Comparison of ENCODE assay signal across 1 cellular context in the genomic region with DNA sequence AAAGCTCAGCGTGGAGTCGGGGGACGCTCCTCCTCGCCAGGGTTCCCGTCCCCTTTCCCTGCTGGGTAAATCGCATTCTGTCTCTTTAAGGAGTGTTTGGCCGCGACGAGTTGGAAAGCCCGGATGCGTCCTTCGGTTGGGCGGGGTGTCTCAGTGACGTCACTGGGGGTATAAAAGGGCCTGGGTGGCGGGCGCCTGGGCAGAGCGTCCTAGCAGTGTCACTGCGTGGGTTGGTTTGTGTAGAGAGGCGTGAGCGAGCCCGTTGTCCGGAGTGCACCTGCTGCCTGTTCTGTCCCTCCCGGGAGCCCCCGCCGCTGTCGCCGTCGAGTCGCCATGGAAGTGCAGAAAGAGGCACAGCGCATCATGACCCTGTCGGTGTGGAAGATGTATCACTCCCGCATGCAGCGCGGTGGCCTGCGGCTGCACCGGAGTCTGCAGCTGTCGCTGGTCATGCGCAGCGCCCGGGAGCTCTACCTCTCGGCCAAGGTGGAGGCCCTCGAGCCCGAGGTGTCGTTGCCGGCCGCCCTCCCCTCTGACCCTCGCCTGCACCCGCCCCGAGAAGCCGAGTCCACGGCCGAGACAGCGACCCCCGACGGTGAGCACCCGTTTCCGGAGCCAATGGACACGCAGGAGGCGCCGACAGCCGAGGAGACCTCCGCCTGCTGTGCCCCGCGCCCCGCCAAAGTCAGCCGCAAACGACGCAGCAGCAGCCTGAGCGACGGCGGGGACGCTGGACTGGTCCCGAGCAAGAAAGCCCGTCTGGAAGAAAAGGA.
TF ChIP-seq lines count a peak whose summit lies in the region.

No MANE protein-coding gene starts in this region.

TF ChIP-seq in K562, 482 proteins besides CTCF, POLR2A, EP300 and RAD21 (continued from another document and continues in another):
- TF ChIP-seq NR2C1 (IDR thresholded peaks at IDR 0.05) (no peak), NR2C1 (tag; IDR thresholded peaks at IDR 0.05) (no peak), PTBP1 (IDR thresholded peaks at IDR 0.05; ENCODE audit: low read depth, low read length) (peak; percentile 84; the same call in 1 of the 2 replicates), NCOR1 (IDR thresholded peaks at IDR 0.05) (peak; percentile 82), NFATC3 (IDR thresholded peaks at IDR 0.05) (no peak), PRPF4 (IDR thresholded peaks at IDR 0.05; ENCODE audit: insufficient read depth, low read depth, low read length, poor library complexity, severe bottlenecking) (peak; percentile 96), ZNF444 (CRISPR knock-in tag; IDR thresholded peaks at IDR 0.05) (no peak), TBL1XR1 (IDR thresholded peaks at IDR 0.05; ENCODE audit: low read length in 2 of 2) (peak; percentile 88 to 91), ZFX (CRISPR knock-in tag; IDR thresholded peaks at IDR 0.05) (peak; percentile 54), RFX1 (IDR thresholded peaks at IDR 0.05) (no peak), RB1 (IDR thresholded peaks at IDR 0.05; ENCODE audit: low read depth) (peak; percentile 84), ZC3H4 (CRISPR knock-in tag; IDR thresholded peaks at IDR 0.05; ENCODE audit: borderline replicate concordance) (peak; percentile 90), E2F3 (CRISPR knock-in tag; IDR thresholded peaks at IDR 0.05) (no peak), PTTG1 (tag; IDR thresholded peaks at IDR 0.05; ENCODE audit: low read depth) (no peak), SPI1 (IDR thresholded peaks at IDR 0.05; ENCODE audit: borderline replicate concordance, low read depth, low read length) (no peak), ZKSCAN1 (IDR thresholded peaks at IDR 0.05; ENCODE audit: low read depth, low read length) (peak; percentile 78; the same call in 1 of the 2 replicates), LCOR (CRISPR knock-in tag; IDR thresholded peaks at IDR 0.05) (peak; percentile 81; the same call in 1 of the 2 replicates), C11orf30 (IDR thresholded peaks at IDR 0.05; ENCODE audit: low read depth) (no peak; the same call in 1 of the 2 replicates), ZNF146 (CRISPR knock-in tag; IDR thresholded peaks at IDR 0.05; ENCODE audit: unreplicated experiment) (no peak), TOE1 (IDR thresholded peaks at IDR 0.05; ENCODE audit: borderline replicate concordance) (peak; percentile 89), TOE1 (CRISPR knock-in tag; IDR thresholded peaks at IDR 0.05; ENCODE audit: borderline replicate concordance, low read depth) (peak; percentile 19; the same call in 1 of the 2 replicates), SRSF3 (IDR thresholded peaks at IDR 0.05; ENCODE audit: insufficient read depth, low read length) (0 out of 2 replicates have a peak, but pooled peaks have one; percentile 18), NFE2L1 (tag; IDR thresholded peaks at IDR 0.05; ENCODE audit: borderline replicate concordance, low read depth) (no peak), SMARCB1 (IDR thresholded peaks at IDR 0.05; ENCODE audit: insufficient read length, low read depth) (no peak), FOXO4 (CRISPR knock-in tag; IDR thresholded peaks at IDR 0.05) (no peak), PCBP2 (IDR thresholded peaks at IDR 0.05; ENCODE audit: low read depth, low read length, poor library complexity, severe bottlenecking) (peak; percentile 85), ZNF280B (CRISPR knock-in tag; IDR thresholded peaks at IDR 0.05) (no peak), DDX20 (tag; IDR thresholded peaks at IDR 0.05; ENCODE audit: low read depth) (no peak), ZNF318 (IDR thresholded peaks at IDR 0.05; ENCODE audit: borderline replicate concordance in 1 of 2, low read depth in 1 of 2) (no peak), FIP1L1 (IDR thresholded peaks at IDR 0.05; ENCODE audit: low read depth, low read length, poor library complexity, severe bottlenecking) (peak; percentile 100), ZNF224 (CRISPR knock-in tag; IDR thresholded peaks at IDR 0.05) (0 out of 2 replicates have a peak, but pooled peaks have one; percentile 46), ZNF212 (CRISPR knock-in tag; IDR thresholded peaks at IDR 0.05) (no peak), ZNF197 (CRISPR knock-in tag; IDR thresholded peaks at IDR 0.05; ENCODE audit: low read depth) (peak; percentile 81; the same call in 1 of the 2 replicates), GABPA (tag; conservative IDR thresholded peaks at IDR 0.05; ENCODE audit: low read depth) (peak; percentile 5), ZNF77 (CRISPR knock-in tag; IDR thresholded peaks at IDR 0.05) (no peak; the same call in 1 of the 2 replicates), ZNF354B (CRISPR knock-in tag; IDR thresholded peaks at IDR 0.05) (no peak), ZBTB43 (CRISPR knock-in tag; IDR thresholded peaks at IDR 0.05) (peak; percentile 51), TEAD4 (IDR thresholded peaks at IDR 0.05; ENCODE audit: low read length) (no peak; the same call in 1 of the 2 replicates), TEAD4 (CRISPR knock-in tag; IDR thresholded peaks at IDR 0.05; ENCODE audit: borderline replicate concordance) (peak; percentile 60; the same call in 1 of the 2 replicates), SOX6 (IDR thresholded peaks at IDR 0.05) (0 out of 2 replicates have a peak, but pooled peaks have one; percentile 16)
- TF ChIP-seq, protein P1, sequence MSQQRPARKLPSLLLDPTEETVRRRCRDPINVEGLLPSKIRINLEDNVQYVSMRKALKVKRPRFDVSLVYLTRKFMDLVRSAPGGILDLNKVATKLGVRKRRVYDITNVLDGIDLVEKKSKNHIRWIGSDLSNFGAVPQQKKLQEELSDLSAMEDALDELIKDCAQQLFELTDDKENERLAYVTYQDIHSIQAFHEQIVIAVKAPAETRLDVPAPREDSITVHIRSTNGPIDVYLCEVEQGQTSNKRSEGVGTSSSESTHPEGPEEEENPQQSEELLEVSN (IDR thresholded peaks at IDR 0.05; ENCODE audit: borderline replicate concordance in 1 of 2, extremely low read depth in 1 of 2, insufficient read depth in 1 of 2, insufficient read length in 1 of 2, low read depth in 1 of 2, low read length in 1 of 2, poor library complexity in 1 of 2, severe bottlenecking in 1 of 2): peak in 1 of 2 experiments; percentile 53
- TF ChIP-seq, protein P2, sequence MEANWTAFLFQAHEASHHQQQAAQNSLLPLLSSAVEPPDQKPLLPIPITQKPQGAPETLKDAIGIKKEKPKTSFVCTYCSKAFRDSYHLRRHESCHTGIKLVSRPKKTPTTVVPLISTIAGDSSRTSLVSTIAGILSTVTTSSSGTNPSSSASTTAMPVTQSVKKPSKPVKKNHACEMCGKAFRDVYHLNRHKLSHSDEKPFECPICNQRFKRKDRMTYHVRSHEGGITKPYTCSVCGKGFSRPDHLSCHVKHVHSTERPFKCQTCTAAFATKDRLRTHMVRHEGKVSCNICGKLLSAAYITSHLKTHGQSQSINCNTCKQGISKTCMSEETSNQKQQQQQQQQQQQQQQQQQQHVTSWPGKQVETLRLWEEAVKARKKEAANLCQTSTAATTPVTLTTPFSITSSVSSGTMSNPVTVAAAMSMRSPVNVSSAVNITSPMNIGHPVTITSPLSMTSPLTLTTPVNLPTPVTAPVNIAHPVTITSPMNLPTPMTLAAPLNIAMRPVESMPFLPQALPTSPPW (CRISPR knock-in tag; IDR thresholded peaks at IDR 0.05): peak; percentile 76; the same call in 1 of the 2 replicates
- TF ChIP-seq, protein P3, sequence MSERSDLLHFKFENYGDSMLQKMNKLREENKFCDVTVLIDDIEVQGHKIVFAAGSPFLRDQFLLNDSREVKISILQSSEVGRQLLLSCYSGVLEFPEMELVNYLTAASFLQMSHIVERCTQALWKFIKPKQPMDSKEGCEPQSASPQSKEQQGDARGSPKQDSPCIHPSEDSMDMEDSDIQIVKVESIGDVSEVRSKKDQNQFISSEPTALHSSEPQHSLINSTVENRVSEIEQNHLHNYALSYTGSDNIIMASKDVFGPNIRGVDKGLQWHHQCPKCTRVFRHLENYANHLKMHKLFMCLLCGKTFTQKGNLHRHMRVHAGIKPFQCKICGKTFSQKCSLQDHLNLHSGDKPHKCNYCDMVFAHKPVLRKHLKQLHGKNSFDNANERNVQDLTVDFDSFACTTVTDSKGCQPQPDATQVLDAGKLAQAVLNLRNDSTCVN (CRISPR knock-in tag; IDR thresholded peaks at IDR 0.05): peak; percentile 83; the same call in 1 of the 2 replicates
